In the genomic region with DNA sequence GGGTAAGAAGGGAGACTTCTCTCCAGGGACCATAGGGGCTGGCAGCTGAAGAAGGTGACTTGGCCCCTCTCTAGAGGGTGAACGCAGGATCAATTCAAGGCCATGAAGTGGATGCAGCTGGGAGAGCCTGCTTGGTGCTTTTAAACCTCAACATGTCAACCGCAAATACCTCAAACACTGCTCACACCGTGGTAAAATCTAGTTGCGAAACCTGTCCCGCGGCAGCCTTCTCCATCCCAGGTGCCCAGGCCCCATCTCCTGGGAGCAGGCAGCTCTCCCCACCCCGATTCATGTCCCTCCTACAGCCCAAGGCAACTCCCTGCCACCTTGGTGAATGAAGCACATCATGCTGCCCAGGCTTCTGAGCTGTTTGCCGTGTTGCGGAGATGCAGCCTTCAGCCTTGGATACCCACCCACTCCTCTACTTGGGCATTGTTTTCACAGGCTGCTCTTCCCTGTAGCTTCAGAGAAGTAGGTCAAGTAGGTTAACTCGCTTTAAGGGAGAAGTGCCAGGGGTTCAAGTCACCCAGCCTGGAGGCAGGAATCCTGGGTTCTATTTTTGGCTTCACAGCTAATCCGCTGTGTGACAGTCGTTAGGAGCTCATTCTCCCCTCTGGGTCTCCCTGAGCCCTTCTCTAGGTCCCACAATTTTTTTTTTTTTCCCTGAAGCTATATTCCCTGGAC, we compare ENCODE assay signal across 27 cellular contexts. TPM values are rescaled to one million over a fixed set of nuclear protein-coding genes. Genes with fewer than 3 reads are reported as not detected.
DNase-seq lines count a peak whose midpoint lies in the region; ATAC-seq, FAIRE-seq and TF ChIP-seq lines count a peak whose summit lies in the region.
"Had no signal": no experiment of that assay in that cellular context is flagged by ENCODE, and none has a peak within 500 bp of the region (broad histone marks: within the 10 kb centered on the region; RNA-seq: fewer than 3 reads in every experiment).

No MANE protein-coding gene starts in this region.

- in situ Hi-C loops in HepG2 (cut with HindIII; ENCODE audit: extremely low pct_ligation_motif_present, low pct_unique_long_range_greater_than_20kb), result no loop called here
- in situ Hi-C loops in GM13976 (cut with MboI; ENCODE audit: low sequenced_read_pairs, unreplicated experiment), result no loop called here

- no TSS peak for BruUV-seq in HepG2 (replicated peaks; lab: Mats Ljungman, UMichigan)

- H3K4me3 ChIP-seq in HepG2 (replicated peaks in 1 of 3; ENCODE audit: insufficient read depth in 1 of 3, low read depth in 2 of 3, low read length in 3 of 3) (no peak overlapping the region), right lobe of liver (no peak overlapping the region), keratinocyte (ENCODE audit: control insufficient read depth in 2 of 3, extremely low read depth in 1 of 3, insufficient read depth in 2 of 3, low read depth in 1 of 3, low read length in 3 of 3) (no peak overlapping the region)
- H3K4me3 ChIP-seq: prostate gland, smooth muscle cell, thyroid gland had no signal

- TF ChIP-seq RAD21 in HepG2 (CRISPR knock-in tag; IDR thresholded peaks at IDR 0.05), result no peak

- intact Hi-C loops in HepG2 (cut with micrococcal nuclease; ENCODE audit: unreplicated experiment) (no loop called here), right lobe of liver (cut with DNase I) (no loop called here)

- dilution Hi-C loops in keratinocyte (cut with MboI; ENCODE audit: extremely low pct_ligation_motif_present, low sequenced_read_pairs), result no loop called here

- POLR2A ChIA-PET in HepG2 (lab: Yijun Ruan, JAX), result no interaction called here

- H3K36me3 ChIP-seq in HepG2 (replicated peaks in 1 of 2; ENCODE audit: control insufficient read depth in 1 of 2, insufficient read depth in 2 of 2, low read length in 2 of 2) (no peaks in the 10 kb centered on the region), right lobe of liver (no peaks in the 10 kb centered on the region), keratinocyte (ENCODE audit: control insufficient read depth in 2 of 2, extremely low read depth in 1 of 2, insufficient read depth in 2 of 2, low read length in 2 of 2) (no peaks in the 10 kb centered on the region)
- H3K36me3 ChIP-seq: BE2C, prostate gland, thyroid gland had no signal

- DNase-seq in HepG2 (ENCODE audit: low spot score) (no peak), right lobe of liver (no peak), NCI-H510A treated with DMSO at 0.1 percent for 48 hours (lab: John Stamatoyannopoulos, UW) (peak; percentile 16), keratinocyte (ENCODE audit: low read depth, low spot score) (peak; percentile 9), GM13976 (ENCODE audit: low spot score) (no peak), NCI-H524 treated with DMSO at 0.1 percent for 48 hours (lab: John Stamatoyannopoulos, UW) (no peak)
- DNase-seq: activated naive CD4-positive, alpha-beta T cell; activated T-cell treated with anti-CD3 and anti-CD28 coated beads, Interleukin-2, amount 50 U/mL, for 4 hours; anterior cingulate cortex; central memory CD4-positive, alpha-beta T cell; COR-L47; HFFc6; immature natural killer cell; NCI-H1436; NCI-H2171 treated with DMSO at 0.1 percent for 48 hours; NCI-H748 treated with DMSO at 0.1 percent for 48 hours; stimulated activated CD4-positive, alpha-beta T cell treated with anti-CD3 and anti-CD28 coated beads, Interleukin-4, amount 100 ng/mL, for 1 hour; stimulated activated naive CD8-positive, alpha-beta T cell treated with anti-CD3 and anti-CD28 coated beads, Interleukin-15, Interleukin-2, amounts not matched to agents 100 U/mL and 50 U/mL, for 24 hours; thyroid gland had no signal

- H2AFZ ChIP-seq in HepG2 (ENCODE audit: low read length) (no peak overlapping the region), keratinocyte (ENCODE audit: control insufficient read depth, low read length) (no peak overlapping the region)

- no peaks in the 10 kb centered on the region for H3K9me3 ChIP-seq in HepG2 (ENCODE audit: low read length)
- H3K9me3 ChIP-seq in right lobe of liver, result no peaks in the 10 kb centered on the region
- no peaks in the 10 kb centered on the region for H3K9me3 ChIP-seq in keratinocyte (ENCODE audit: control insufficient read depth, low read depth, low read length)
- H3K9me3 ChIP-seq: BE2C, prostate gland, thyroid gland had no signal

- 47% methylated on average over 9 of the region's 12 CpGs for WGBS in HepG2 (ENCODE audit: low lambda C conversion rate)
- 64% methylated on average over 11 of the region's 12 CpGs for WGBS in right lobe of liver (ENCODE audit: insufficient coverage, low coverage, low lambda C conversion rate, missing lambda C conversion rate)

- H3K4me1 ChIP-seq in HepG2 (ENCODE audit: insufficient read depth, low read length) (no peaks in the 10 kb centered on the region), right lobe of liver (no peaks in the 10 kb centered on the region), keratinocyte (ENCODE audit: control insufficient read depth, extremely low read depth, insufficient read depth, low read length) (peaks cover 3% of the 10 kb centered on the region)
- H3K4me1 ChIP-seq: prostate gland had no signal

- H4K20me1 ChIP-seq in HepG2 (ENCODE audit: insufficient read depth, low read length) (no peaks in the 10 kb centered on the region), keratinocyte (ENCODE audit: control insufficient read depth, extremely low read depth, insufficient read depth, low read length) (peaks cover 2% of the 10 kb centered on the region)

- H3K9ac ChIP-seq in HepG2 (ENCODE audit: insufficient read depth, low read depth, low read length) (no peak overlapping the region), keratinocyte (ENCODE audit: control insufficient read depth, extremely low read depth, insufficient read depth, low read length) (no peak overlapping the region)

- no peaks in the 10 kb centered on the region for H3K79me2 ChIP-seq in HepG2 (ENCODE audit: insufficient read depth, low read length)
- H3K79me2 ChIP-seq in keratinocyte (ENCODE audit: control insufficient read depth, insufficient read depth, low read length), result no peaks in the 10 kb centered on the region

- no peak for TF ChIP-seq POLR2A in HepG2 (IDR thresholded peaks at IDR 0.05; ENCODE audit: insufficient read depth in 1 of 2, low read depth in 2 of 2, low read length in 2 of 2)
- TF ChIP-seq POLR2A in right lobe of liver (IDR thresholded peaks at IDR 0.05), result no peak

- H3K27ac ChIP-seq in HepG2 (ENCODE audit: extremely low read length, insufficient read depth, low read length) (no peak overlapping the region), right lobe of liver (no peak overlapping the region), keratinocyte (ENCODE audit: control insufficient read depth, insufficient read depth, low read length) (no peak overlapping the region)
- H3K27ac ChIP-seq: prostate gland, thyroid gland had no signal

- TF ChIP-seq EP300 in HepG2 (IDR thresholded peaks at IDR 0.05; ENCODE audit: low read depth in 2 of 2, low read length in 2 of 2), result no peak
- TF ChIP-seq EP300 in HepG2 (CRISPR knock-in tag; IDR thresholded peaks at IDR 0.05; ENCODE audit: borderline replicate concordance), result no peak

- peaks cover 0 to 74% of the 10 kb centered on the region in 2 experiments; a peak in 4 of 5 replicates for H3K27me3 ChIP-seq in HepG2 (ENCODE audit: control insufficient read depth in 1 of 2, insufficient read depth in 2 of 2, low read length in 2 of 2)
- H3K27me3 ChIP-seq in right lobe of liver, result no peaks in the 10 kb centered on the region
- H3K27me3 ChIP-seq in keratinocyte (ENCODE audit: control insufficient read depth, extremely low read depth, insufficient read depth, low read length), result peaks cover 28% of the 10 kb centered on the region
- H3K27me3 ChIP-seq: BE2C, thyroid gland had no signal

- no peaks in the 10 kb centered on the region for H3K9me1 ChIP-seq in keratinocyte (ENCODE audit: control insufficient read depth, extremely low read depth, insufficient read depth, low read length)

- CTCF ChIA-PET in HepG2 (lab: Yijun Ruan, JAX; ENCODE audit: low intra/inter-chr PET ratio, low total read pairs), result no interaction called here

- ATAC-seq in HepG2 (no peak), right lobe of liver (no peak), GM19328 (IDR thresholded peaks at IDR 0.05; ENCODE audit: unreplicated experiment) (no peak), HG02840 (IDR thresholded peaks at IDR 0.05; ENCODE audit: low FRiP score, unreplicated experiment) (no peak)
- ATAC-seq: activated CD4-positive, CD25-positive, alpha-beta regulatory T cell treated with anti-CD3 and anti-CD28 coated beads, Interleukin-2, amount 50 U/mL, for 24 hours; activated T-cell treated with anti-CD3 and anti-CD28 coated beads, Interleukin-2, amount 50 U/mL, for 4 hours; Right ventricle myocardium inferior; stimulated activated naive CD8-positive, alpha-beta T cell treated with anti-CD3 and anti-CD28 coated beads, Interleukin-15, Interleukin-2, amounts not matched to agents 100 U/mL and 50 U/mL, for 24 hours had no signal

- H3K4me2 ChIP-seq in HepG2 (ENCODE audit: low read depth, low read length) (no peak overlapping the region), keratinocyte (ENCODE audit: control insufficient read depth, extremely low read depth, insufficient read depth, low read depth, low read length) (no peak overlapping the region)
- H3K4me2 ChIP-seq: smooth muscle cell had no signal

- no peak for TF ChIP-seq CTCF in HepG2 (CRISPR knock-in tag; IDR thresholded peaks at IDR 0.05)
- TF ChIP-seq CTCF in right lobe of liver (IDR thresholded peaks at IDR 0.05), result no peak
- TF ChIP-seq CTCF in keratinocyte (optimal IDR thresholded peaks at IDR 0.05 in 1 of 3, IDR thresholded peaks at IDR 0.05 in 1 of 3, conservative IDR thresholded peaks at IDR 0.05 in 1 of 3; ENCODE audit: extremely low read depth in 1 of 3, insufficient read depth in 2 of 3, low read length in 3 of 3), result no peak
- no peak for TF ChIP-seq CTCF in GM13976 (IDR thresholded peaks at IDR 0.05; ENCODE audit: borderline replicate concordance, control extremely low read depth, extremely low read depth, insufficient read depth, missing control alignments)

- no peak for FAIRE-seq in HepG2 (lab: Jason Lieb, UNC)
- FAIRE-seq in keratinocyte (lab: Jason Lieb, UNC), result peak; percentile 17
- FAIRE-seq: endothelial cell of umbilical vein had no signal

RNA-seq across cellular contexts. Expression of gene EFR3B, which starts 6.2 kb away (rescaled TPM):
- total RNA-seq in HepG2 (2016; rRNA removed; fragmentation: Illumina TruSeq; extraction: Trizol), result 0.42 and 0.56 TPM in 2 replicates
- 0.09 and 0.10 TPM in 2 replicates for total RNA-seq in HepG2 (2016; cell fraction: cytosol; rRNA removed; fragmentation: Illumina TruSeq; extraction: Trizol; ENCODE audit: low read depth)
- total RNA-seq in HepG2 (2016; cell fraction: insoluble cytoplasmic fraction; rRNA removed; fragmentation: Illumina TruSeq; extraction: Trizol), result 0.54 and 0.67 TPM in 2 replicates
- total RNA-seq in HepG2 (2016; cell fraction: membrane; rRNA removed; fragmentation: Illumina TruSeq; extraction: Trizol), result 0.31 and 0.40 TPM in 2 replicates
- 0.38 and 0.47 TPM in 2 replicates for total RNA-seq in HepG2 (2016; cell fraction: nucleus; rRNA removed; fragmentation: Illumina TruSeq; extraction: Trizol)
- polyA plus RNA-seq in HepG2 (2011; rRNA removed), result 0.42 TPM in 2 replicates
- polyA plus RNA-seq in HepG2 (2011; cell fraction: cytosol; rRNA removed), result 0.18 and 0.27 TPM in 2 replicates
- polyA plus RNA-seq in HepG2 (2011; cell fraction: nucleus; rRNA removed), result 0.83 and 1.6 TPM in 2 replicates
- polyA plus RNA-seq in HepG2 (2012), result 0.05 and 0.23 TPM in 2 replicates
- 0.05 and 0.08 TPM in 2 replicates for polyA plus RNA-seq in HepG2 (2016; cell fraction: cytosol; fragmentation: Illumina TruSeq; extraction: Trizol; ENCODE audit: low read depth)
- 0.27 and 0.37 TPM in 2 replicates for polyA plus RNA-seq in HepG2 (2016; cell fraction: insoluble cytoplasmic fraction; fragmentation: Illumina TruSeq; extraction: Trizol; ENCODE audit: low read depth)
- 0.09 and 0.10 TPM in 2 replicates for polyA plus RNA-seq in HepG2 (2016; cell fraction: membrane; fragmentation: Illumina TruSeq; extraction: Trizol; ENCODE audit: low read depth)
- polyA plus RNA-seq in HepG2 (2016; cell fraction: nucleus; fragmentation: Illumina TruSeq; extraction: Trizol; ENCODE audit: insufficient read depth, low read depth), result 0.71 and 0.77 TPM in 2 replicates
- polyA minus RNA-seq in HepG2 (2011; rRNA and poly(A)+ RNA removed; ENCODE audit: low replicate concordance), result 1.9 and 3.0 TPM in 2 replicates
- 0.49 and 0.97 TPM in 2 replicates for polyA minus RNA-seq in HepG2 (2011; cell fraction: cytosol; rRNA and poly(A)+ RNA removed)
- polyA minus RNA-seq in HepG2 (2011; cell fraction: nucleus; rRNA and poly(A)+ RNA removed), result 1.4 and 2.2 TPM in 2 replicates
- under 1 TPM in 5 of 6 experiments, not detected in 1; 0.12 to 0.33 (median 0.16) TPM for total RNA-seq in right lobe of liver
- 0.09 to 0.14 TPM (median 0.13 TPM) in 3 replicates for polyA plus RNA-seq in keratinocyte
- not detected for polyA plus RNA-seq in keratinocyte (2011; ENCODE audit: low read depth)
- polyA plus RNA-seq in keratinocyte (2011; cell fraction: cytosol; rRNA removed), result 0.08 and 0.10 TPM in 2 replicates
- polyA plus RNA-seq in keratinocyte (2011; cell fraction: nucleus; rRNA removed), result 0.32 and 0.45 TPM in 2 replicates
- 0.11 and 0.14 TPM in 2 replicates for polyA plus RNA-seq in keratinocyte (2012; ENCODE audit: low replicate concordance)
- polyA minus RNA-seq in keratinocyte, result 0.10 to 0.62 TPM (median 0.40 TPM) in 3 replicates
- 0.19 TPM for polyA minus RNA-seq in keratinocyte (2011; cell fraction: cytosol; rRNA and poly(A)+ RNA removed)
- 0.31 and 0.63 TPM in 2 replicates for polyA minus RNA-seq in keratinocyte (2011; cell fraction: nucleus; rRNA and poly(A)+ RNA removed)

Comparison
In these comparisons a context has a peak if more than half of its experiments do, and no peak if none do; other contexts are left out.
1. DNase-seq: peak in NCI-H510A treated with DMSO at 0.1 percent for 48 hours (single experiment) and keratinocyte (single experiment); none in HepG2 (single experiment), right lobe of liver (0 of 3), GM13976 (single experiment) and NCI-H524 treated with DMSO at 0.1 percent for 48 hours (single experiment).